7 cellular contexts compared by ENCODE assay signal in the genomic region with DNA sequence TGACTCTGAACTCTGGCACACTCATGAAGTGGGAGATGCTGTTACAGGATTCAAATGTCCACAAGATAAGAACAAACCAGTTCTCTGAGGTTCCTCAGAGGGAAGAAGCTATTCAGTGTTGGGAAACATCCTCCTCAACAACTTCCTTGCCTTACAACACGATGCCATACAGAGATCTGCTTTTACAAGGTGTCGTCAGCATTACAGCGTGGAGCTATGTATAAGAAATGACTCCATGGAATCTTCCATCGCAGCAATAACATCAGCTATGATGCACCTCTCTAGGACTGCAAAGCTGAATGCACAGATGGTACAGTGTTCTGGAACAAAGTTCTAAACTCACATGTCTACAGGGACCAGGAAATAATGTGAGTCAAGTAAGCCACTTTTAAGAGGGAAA.
DNase-seq lines count a peak whose midpoint lies in the region; ATAC-seq, FAIRE-seq and TF ChIP-seq lines count a peak whose summit lies in the region.
"Not testable (repeated sequence)": the region's sequence is repeated elsewhere in the genome, so short reads cannot be mapped to it uniquely, and the experiment has no call there.

No MANE protein-coding gene starts in this region.

- not testable (repeated sequence) for H3K4me1 Mint-ChIP-seq in naive thymus-derived CD4-positive, alpha-beta T cell

- not testable (repeated sequence) for TF ChIP-seq CTCF in NB4 (IDR thresholded peaks at IDR 0.05; ENCODE audit: low read depth, low read length); fibroblast of pulmonary artery (IDR thresholded peaks at IDR 0.05; ENCODE audit: low read length, missing control alignments); upper lobe of right lung (IDR thresholded peaks at IDR 0.05)

- not testable (repeated sequence) for DNase-seq in GM12891 (ENCODE audit: insufficient read length, low spot score); naive thymus-derived CD4-positive, alpha-beta T cell; upper lobe of right lung
- DNase-seq in NB4 (ENCODE audit: low read depth) (peak; percentile 57), SKM-1 treated with dmso at 0.1 percent for 144 hours (lab: John Stamatoyannopoulos, UW; ENCODE audit: unreplicated experiment) (peak; percentile 10), amniotic epithelial cell (ENCODE audit: low read depth) (peak; percentile 91), fibroblast of pulmonary artery (ENCODE audit: low read depth) (peak; percentile 62)

- peak; percentile 67 for ATAC-seq in naive thymus-derived CD4-positive, alpha-beta T cell
- peak; percentile 83 for ATAC-seq in upper lobe of right lung

- peaks cover 21 to 60% (median 46%) of the 10 kb centered on the region in 5 donors for H3K36me3 Mint-ChIP-seq in naive thymus-derived CD4-positive, alpha-beta T cell

- not testable (repeated sequence) for H3K4me3 Mint-ChIP-seq in naive thymus-derived CD4-positive, alpha-beta T cell

- not testable (repeated sequence) for H3K4me3 ChIP-seq in NB4 (ENCODE audit: low read depth, low read length); fibroblast of pulmonary artery (replicated peaks; ENCODE audit: low read depth, low read length); naive thymus-derived CD4-positive, alpha-beta T cell (ENCODE audit: low read length); upper lobe of right lung

- H3K4me1 ChIP-seq in naive thymus-derived CD4-positive, alpha-beta T cell (ENCODE audit: control insufficient read depth in 2 of 2, insufficient read depth in 2 of 2, low read length in 2 of 2); upper lobe of right lung: not testable (repeated sequence)

- not testable (repeated sequence) for H3K27ac ChIP-seq in naive thymus-derived CD4-positive, alpha-beta T cell (ENCODE audit: low read depth, low read length); upper lobe of right lung

- not testable (repeated sequence) for H3K27ac Mint-ChIP-seq in naive thymus-derived CD4-positive, alpha-beta T cell

- H3K9me3 ChIP-seq in naive thymus-derived CD4-positive, alpha-beta T cell (ENCODE audit: control insufficient read depth in 2 of 3, low read length in 3 of 3); upper lobe of right lung: not testable (repeated sequence)

- H3K36me3 ChIP-seq in naive thymus-derived CD4-positive, alpha-beta T cell (ENCODE audit: control insufficient read depth in 2 of 3, insufficient read depth in 3 of 3, low read length in 3 of 3); upper lobe of right lung: not testable (repeated sequence)

- not testable (repeated sequence) for H3K27me3 Mint-ChIP-seq in naive thymus-derived CD4-positive, alpha-beta T cell

- intact Hi-C loops in naive thymus-derived CD4-positive, alpha-beta T cell (cut with micrococcal nuclease); upper lobe of right lung (cut with DNase I): not testable (repeated sequence)

- CTCF ChIA-PET in naive thymus-derived CD4-positive, alpha-beta T cell (lab: Charles Lee), result not testable (repeated sequence)

- POLR2A ChIA-PET in naive thymus-derived CD4-positive, alpha-beta T cell (lab: Charles Lee), result not testable (repeated sequence)

- H3K27me3 ChIP-seq in naive thymus-derived CD4-positive, alpha-beta T cell (ENCODE audit: control insufficient read depth in 2 of 2, insufficient read depth in 2 of 2, low read length in 2 of 2); upper lobe of right lung: not testable (repeated sequence)

- peak; percentile 64 for FAIRE-seq in GM12891 (lab: Jason Lieb, UNC)

- TF ChIP-seq POLR2A in GM12891 (IDR thresholded peaks at IDR 0.05; ENCODE audit: low read depth, low read length); NB4 (IDR thresholded peaks at IDR 0.05; ENCODE audit: extremely low read depth, insufficient read length): not testable (repeated sequence)

- H3K9me3 Mint-ChIP-seq in naive thymus-derived CD4-positive, alpha-beta T cell, result not testable (repeated sequence)
